Comparison of ENCODE assay signal across 1 cellular context in genomic region chr3:188341501-188341900, GRCh38.
TF ChIP-seq lines count a peak whose summit lies in the region.

No MANE protein-coding gene starts in this region.

TF ChIP-seq in HepG2, 621 proteins besides CTCF, POLR2A, EP300 and RAD21 (continued from another document):
- TF ChIP-seq FOXA3 (CRISPR knock-in tag; IDR thresholded peaks at IDR 0.05) (no peak), HIC2 (CRISPR knock-in tag; IDR thresholded peaks at IDR 0.05; ENCODE audit: low read depth) (no peak), KDM3A (CRISPR knock-in tag; IDR thresholded peaks at IDR 0.05; ENCODE audit: low read depth) (no peak), RBM39 (IDR thresholded peaks at IDR 0.05; ENCODE audit: low read depth, low read length, poor library complexity, severe bottlenecking) (no peak)
